18 cellular contexts compared by ENCODE assay signal in the genomic region with DNA sequence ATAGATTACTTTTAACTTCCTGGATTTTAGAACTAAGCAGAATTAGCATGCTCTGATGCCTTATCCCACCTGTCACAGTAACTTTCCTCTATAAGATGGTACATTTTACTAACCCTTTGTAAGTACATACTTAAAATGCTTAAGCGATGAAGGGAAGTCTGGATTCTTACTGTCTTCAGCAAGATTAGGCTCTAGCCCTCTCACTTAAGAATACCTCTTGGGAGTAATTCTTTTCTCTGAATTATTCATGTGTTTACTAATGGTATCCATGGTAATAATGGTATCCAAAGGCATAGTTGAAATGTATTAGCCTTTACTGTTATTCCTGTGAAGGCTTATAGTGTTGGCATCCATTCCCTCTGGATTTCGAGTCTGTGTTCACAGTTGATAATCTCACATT.
DNase-seq lines count a peak whose midpoint lies in the region; ATAC-seq and TF ChIP-seq lines count a peak whose summit lies in the region.
"Had no signal": no experiment of that assay in that cellular context is flagged by ENCODE, and none has a peak within 500 bp of the region (broad histone marks: within the 10 kb centered on the region; RNA-seq: fewer than 3 reads in every experiment).

No MANE protein-coding gene starts in this region.

- H3K4me3 ChIP-seq in AG04449 (ENCODE audit: low read depth, low read length) = no peak overlapping the region
- H3K4me3 ChIP-seq in fibroblast of mammary gland (ENCODE audit: control insufficient read depth, low read depth, low read length) = no peak overlapping the region
- no peak overlapping the region for H3K4me3 ChIP-seq in retinal pigment epithelial cell (ENCODE audit: low read length)
- H3K4me3 ChIP-seq in gastroesophageal sphincter = no peak overlapping the region

- ATAC-seq in HG03354 (IDR thresholded peaks at IDR 0.05; ENCODE audit: poor library complexity, severe bottlenecking, unreplicated experiment) (no peak), gastroesophageal sphincter (no peak)
- ATAC-seq: HepG2 had no signal

- no peaks in the 10 kb centered on the region for H3K27me3 ChIP-seq in gastroesophageal sphincter

- TF ChIP-seq EP300 in gastroesophageal sphincter (IDR thresholded peaks at IDR 0.05) = no peak

- no peaks in the 10 kb centered on the region for H3K9me3 ChIP-seq in gastroesophageal sphincter

- intact Hi-C loops in head of caudate nucleus (cut with DNase I) = no loop called here

- no peaks in the 10 kb centered on the region for H3K36me3 ChIP-seq in gastroesophageal sphincter

- TF ChIP-seq POLR2A in gastroesophageal sphincter (IDR thresholded peaks at IDR 0.05) = no peak

- TF ChIP-seq CTCF in AG04449 (IDR thresholded peaks at IDR 0.05; ENCODE audit: insufficient read depth, low read length, missing control alignments) (no peak), fibroblast of mammary gland (conservative IDR thresholded peaks at IDR 0.05; ENCODE audit: control insufficient read depth, insufficient read depth, low read depth, low read length) (no peak), retinal pigment epithelial cell (conservative IDR thresholded peaks at IDR 0.05; ENCODE audit: low read depth, low read length) (no peak), gastroesophageal sphincter (IDR thresholded peaks at IDR 0.05) (no peak)

- no peak overlapping the region for H3K27ac ChIP-seq in gastroesophageal sphincter
- H3K27ac ChIP-seq: 22Rv1 had no signal

- POLR2A ChIA-PET in AG04449 (lab: Yijun Ruan, JAX) = no interaction called here

- peaks cover 0 to 8% (median 0%) of the 10 kb centered on the region in 3 donors for H3K4me1 ChIP-seq in gastroesophageal sphincter

- DNase-seq in AG04449 (ENCODE audit: low read depth, low spot score) (peak; percentile 38), NCI-H226 (peak; percentile 19), fibroblast of mammary gland (ENCODE audit: low read depth) (peak; percentile 25), retinal pigment epithelial cell (ENCODE audit: low read depth) (peak; percentile 75), head of caudate nucleus (no peak)
- no peak for DNase-seq in activated naive CD4-positive, alpha-beta T cell treated with Interleukin-2 at 50 U/mL for 16 hours
- DNase-seq: C1 segment of cervical spinal cord; Calu3; CD4-positive, alpha-beta T cell; DMS 273 treated with DMSO at 0.1 percent for 48 hours; DMS79; EL; GOT3; H9 had no signal

- CTCF ChIA-PET in AG04449 (lab: Yijun Ruan, JAX) = interaction anchor here (1.1 to 2.5 kb wide), 3 partner anchors 10 to 155 kb away, joined by 3 to 7 read pairs (median 5); no protein-coding TSS in a partner anchor

- WGBS in gastroesophageal sphincter (ENCODE audit: low coverage in 1 of 2), 2 donors = 86 to 92% methylated on average over 2 of the region's 2 CpGs

Comparison
In these comparisons a context has a peak if more than half of its experiments do, and no peak if none do; other contexts are left out.
1. DNase-seq: peak in AG04449 (single experiment), NCI-H226 (single experiment), fibroblast of mammary gland (single experiment) and retinal pigment epithelial cell (single experiment); none in head of caudate nucleus (0 of 42) and activated naive CD4-positive, alpha-beta T cell treated with Interleukin-2 at 50 U/mL for 16 hours (single experiment).